ENCODE assay signal across 8 cellular contexts in the genomic region with DNA sequence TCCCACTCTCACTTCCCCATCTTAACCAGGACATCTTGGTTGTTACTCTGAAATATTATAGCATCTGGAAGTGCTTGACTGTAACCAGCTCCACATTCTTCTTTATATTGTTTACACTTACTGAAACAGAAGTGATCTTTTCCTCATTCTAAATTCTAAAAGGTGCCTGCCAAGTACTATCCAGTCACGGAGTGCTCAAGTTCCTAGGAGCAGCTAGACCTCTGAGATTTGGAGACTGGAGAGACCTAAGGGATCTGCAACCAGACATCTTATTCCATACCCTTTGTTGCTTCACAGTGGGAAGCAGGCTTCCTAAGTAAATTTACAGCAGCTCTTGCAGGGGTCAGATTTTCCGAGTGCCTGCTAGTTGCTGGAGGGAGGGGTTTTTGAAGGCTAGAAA.
DNase-seq lines count a peak whose midpoint lies in the region; TF ChIP-seq lines count a peak whose summit lies in the region.

No MANE protein-coding gene starts in this region.

- H3K4me3 Mint-ChIP-seq in nephron (no peak overlapping the region), immature natural killer cell (no peak overlapping the region)

- H3K4me3 ChIP-seq in PC-9 (no peak overlapping the region), testis (no peak overlapping the region)

- peak overlapping the region; percentile 70 to 79 (median 70) for H3K27ac Mint-ChIP-seq in nephron
- H3K27ac Mint-ChIP-seq in immature natural killer cell: no peak overlapping the region

- H3F3A ChIP-seq in PC-9 (ENCODE audit: insufficient read depth, low read depth): no peaks in the 10 kb centered on the region

- no peaks in the 10 kb centered on the region for H3K9me3 ChIP-seq in PC-9 (ENCODE audit: insufficient read depth, low read depth)
- no peaks in the 10 kb centered on the region for H3K9me3 ChIP-seq in testis

- no peaks in the 10 kb centered on the region for H3K9me2 ChIP-seq in PC-9 (ENCODE audit: insufficient read depth)

- no peaks in the 10 kb centered on the region for H3K27me3 ChIP-seq in PC-9 (ENCODE audit: insufficient read depth, low read depth)
- H3K27me3 ChIP-seq in testis: no peaks in the 10 kb centered on the region

- no peaks in the 10 kb centered on the region for H3K79me2 ChIP-seq in PC-9 (ENCODE audit: low read depth)

- intact Hi-C loops in PC-9 (cut with micrococcal nuclease; ENCODE audit: unreplicated experiment): no loop called here
- intact Hi-C loops in posterior vena cava (cut with DNase I): no loop called here
- intact Hi-C loops in testis (cut with DNase I; ENCODE audit: low total_unique reads): no loop called here

- DNase-seq in PC-9: no peak
- DNase-seq in fibroblast of peridontal ligament (ENCODE audit: extremely low read depth): peak; percentile 87
- DNase-seq in CD1c-positive myeloid dendritic cell (ENCODE audit: extremely low spot score): no peak
- DNase-seq in posterior vena cava (ENCODE audit: low spot score): no peak
- DNase-seq in testis: no peak
- DNase-seq in immature natural killer cell: no peak

- H3K27ac ChIP-seq in C4-2B: peak overlapping the region; percentile 66; the same call in 1 of the 2 replicates
- peak overlapping the region; percentile 39 for H3K27ac ChIP-seq in PC-9
- H3K27ac ChIP-seq in testis: no peak overlapping the region

- H3K27me3 Mint-ChIP-seq in nephron (ENCODE audit: low read depth): no peaks in the 10 kb centered on the region
- H3K27me3 Mint-ChIP-seq in immature natural killer cell (ENCODE audit: low read depth in 3 of 3): no peaks in the 10 kb centered on the region

- no peaks in the 10 kb centered on the region for H4K20me1 ChIP-seq in PC-9 (ENCODE audit: insufficient read depth)

- WGBS in testis, 2 donors: 56 to 79% methylated on average over 2 of the region's 2 CpGs

- TF ChIP-seq CTCF in C4-2B (conservative IDR thresholded peaks at IDR 0.05) (no peak), PC-9 (conservative IDR thresholded peaks at IDR 0.05) (no peak), nephron (IDR thresholded peaks at IDR 0.05; ENCODE audit: unreplicated experiment in 3 of 3) (no peak), testis (IDR thresholded peaks at IDR 0.05) (no peak)

- H3K36me3 Mint-ChIP-seq in nephron (ENCODE audit: low read depth) (no peaks in the 10 kb centered on the region), immature natural killer cell (no peaks in the 10 kb centered on the region)

- H3K4me1 Mint-ChIP-seq in nephron (peaks cover 28% of the 10 kb centered on the region), immature natural killer cell (peaks cover 4 to 6% of the 10 kb centered on the region in 2 donors)

- H3K4me1 ChIP-seq in PC-9 (replicated peaks; ENCODE audit: insufficient read depth) (peaks cover 12% of the 10 kb centered on the region; the same call in 1 of the 2 replicates), testis (no peaks in the 10 kb centered on the region)

- H3K4me2 ChIP-seq in PC-9: 0 out of 2 replicates have a peak overlapping the region, but pooled peaks have one; percentile 2

- no peak for TF ChIP-seq POLR2A in testis (IDR thresholded peaks at IDR 0.05)

- H3K36me3 ChIP-seq in PC-9 (ENCODE audit: low read depth) (no peaks in the 10 kb centered on the region), testis (ENCODE audit: low read depth, missing control alignments) (no peaks in the 10 kb centered on the region)

- BruUV-seq in PC-9 (replicated peaks; lab: Mats Ljungman, UMichigan): no TSS peak

- POLR2A ChIA-PET in PC-9 (lab: Charles Lee; ENCODE audit: unreplicated experiment): interaction anchor here (0.5 to 0.6 kb wide), 2 partner anchors 65 to 480 kb away, joined by 5 to 9 read pairs; no protein-coding TSS in a partner anchor

- CTCF ChIA-PET in PC-9 (lab: Charles Lee): no interaction called here

- no peak overlapping the region for H2AFZ ChIP-seq in PC-9

- peaks cover 4% of the 10 kb centered on the region for H3K9me3 Mint-ChIP-seq in nephron
- no peaks in the 10 kb centered on the region for H3K9me3 Mint-ChIP-seq in immature natural killer cell

Comparison
In these comparisons a context has a peak if more than half of its experiments do, and no peak if none do; other contexts are left out.
1. H3K27ac ChIP-seq: peak in C4-2B (single experiment) and PC-9 (single experiment); none in testis (0 of 2).
2. H3K27ac Mint-ChIP-seq: peak in nephron (3 of 3); none in immature natural killer cell (0 of 6).